In the genomic region with DNA sequence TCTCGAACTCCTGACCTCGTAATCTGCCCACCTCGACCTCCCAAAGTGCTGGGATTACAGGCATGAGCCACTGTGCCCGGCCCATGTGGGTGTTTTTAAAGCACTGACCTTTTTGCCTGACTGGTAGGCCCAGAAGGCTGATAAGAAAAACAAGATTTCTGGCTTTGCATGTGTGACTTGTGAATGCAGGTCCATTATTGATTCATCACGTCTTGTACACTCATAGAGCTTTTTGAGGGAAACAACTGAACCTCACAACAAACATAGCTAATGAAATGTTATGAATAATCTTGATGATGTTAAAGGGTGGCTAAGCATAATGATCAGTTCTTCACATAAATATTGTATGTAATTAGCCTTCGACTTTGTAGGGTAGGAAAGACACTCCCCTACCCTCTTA, we compare ENCODE assay signal across 23 cellular contexts.
"Had no signal": no experiment of that assay in that cellular context is flagged by ENCODE, and none has a peak within 500 bp of the region (broad histone marks: within the 10 kb centered on the region; RNA-seq: fewer than 3 reads in every experiment).

No MANE protein-coding gene starts in this region.

- H3K36me3 Mint-ChIP-seq: activated naive CD4-positive, alpha-beta T cell treated with anti-CD3 and anti-CD28 coated beads, Interleukin-2, amount 10 ng/mL, durations not matched to agents 7 days and 5 days; activated naive CD8-positive, alpha-beta T cell treated with anti-CD3 and anti-CD28 coated beads for 36 hours; T-cell had no signal

- ATAC-seq: activated T-cell treated with anti-CD3 and anti-CD28 coated beads, Interleukin-2, amount 50 U/mL, for 72 hours; Right ventricle myocardium inferior; T-cell had no signal

- H3K4me1 Mint-ChIP-seq: activated naive CD8-positive, alpha-beta T cell treated with anti-CD3 and anti-CD28 coated beads for 36 hours had no signal

- H3K9me3 Mint-ChIP-seq: activated CD4-positive, alpha-beta memory T cell treated with anti-CD3 and anti-CD28 coated beads, Interleukin-2, amount 10 ng/mL, durations not matched to agents 7 days and 5 days; activated naive CD4-positive, alpha-beta T cell treated with anti-CD3 and anti-CD28 coated beads, Interleukin-2, amount 10 ng/mL, durations not matched to agents 7 days and 5 days; activated T-helper 2 cell treated with anti-CD3 and anti-CD28 coated beads, Interferon-gamma antibody, Interleukin-2, Interleukin-4, amounts not matched to agents 10 μg/mL and 5 μg/mL and 100 μg/mL, durations not matched to agents 14 hours and 24 hours and 36 hours had no signal

- H3K27ac Mint-ChIP-seq: activated CD4-positive, alpha-beta memory T cell treated with anti-CD3 and anti-CD28 coated beads, Interleukin-2, amount 10 ng/mL, durations not matched to agents 7 days and 5 days; activated naive CD4-positive, alpha-beta T cell treated with anti-CD3 and anti-CD28 coated beads, Interleukin-2, amount 10 ng/mL, durations not matched to agents 7 days and 5 days; activated naive CD8-positive, alpha-beta T cell treated with anti-CD3 and anti-CD28 coated beads for 36 hours; activated T-cell treated with anti-CD3 and anti-CD28 coated beads, Interleukin-2, amount 50 U/mL, for 72 hours; activated T-helper 2 cell treated with anti-CD3 and anti-CD28 coated beads, Interferon-gamma antibody, Interleukin-2, Interleukin-4, amounts not matched to agents 10 μg/mL and 5 μg/mL and 100 μg/mL, durations not matched to agents 14 hours and 24 hours and 36 hours had no signal

- H3K4me3 Mint-ChIP-seq: activated CD4-positive, alpha-beta memory T cell treated with anti-CD3 and anti-CD28 coated beads, Interleukin-2, amount 10 ng/mL, durations not matched to agents 7 days and 5 days; activated CD4-positive, alpha-beta T cell treated with anti-CD3 and anti-CD28 coated beads, Interleukin-2, amount 10 ng/mL, durations not matched to agents 7 days and 5 days; activated naive CD4-positive, alpha-beta T cell treated with anti-CD3 and anti-CD28 coated beads, Interleukin-2, amount 10 ng/mL, durations not matched to agents 7 days and 5 days; activated naive CD8-positive, alpha-beta T cell treated with anti-CD3 and anti-CD28 coated beads for 36 hours; activated T-cell treated with anti-CD3 and anti-CD28 coated beads, Interleukin-2, amount 50 U/mL, for 72 hours; T-cell had no signal

- H3K27ac ChIP-seq: SK-N-MC had no signal

- H3K27me3 Mint-ChIP-seq: activated naive CD4-positive, alpha-beta T cell treated with anti-CD3 and anti-CD28 coated beads, Interleukin-2, amount 10 ng/mL, durations not matched to agents 7 days and 5 days had no signal

- DNase-seq: activated CD4-positive, alpha-beta memory T cell treated with anti-CD3 and anti-CD28 coated beads, Interleukin-2, amount 10 ng/mL, durations not matched to agents 7 days and 5 days; activated CD4-positive, alpha-beta T cell treated with anti-CD3 and anti-CD28 coated beads, Interleukin-2, amount 10 ng/mL, durations not matched to agents 7 days and 5 days; activated CD4-positive, CD25-positive, alpha-beta regulatory T cell; activated gamma-delta T cell treated with Interleukin-2 at 50 U/mL for 16 hours; activated naive CD4-positive, alpha-beta T cell treated with anti-CD3 and anti-CD28 coated beads, Interleukin-2, amount 10 ng/mL, durations not matched to agents 7 days and 5 days; activated naive CD8-positive, alpha-beta T cell treated with anti-CD3 and anti-CD28 coated beads for 36 hours; activated T-cell treated with anti-CD3 and anti-CD28 coated beads for 4 hours; activated T-cell treated with anti-CD3 and anti-CD28 coated beads, Interleukin-2, amount 50 U/mL, for 72 hours; anterior cingulate cortex; KG1; NCI-H1048; NCI-H146; NCI-H187 treated with DMSO at 0.1 percent for 48 hours; NCI-H2171; NCI-H510A; NCI-H526 treated with DMSO at 0.1 percent for 48 hours; NCI-H82; T-cell; T-helper 2 cell; T1000 had no signal

- H3K4me3 ChIP-seq: SK-N-MC had no signal
